Comparison of ENCODE assay signal across 1 cellular context in the genomic region with DNA sequence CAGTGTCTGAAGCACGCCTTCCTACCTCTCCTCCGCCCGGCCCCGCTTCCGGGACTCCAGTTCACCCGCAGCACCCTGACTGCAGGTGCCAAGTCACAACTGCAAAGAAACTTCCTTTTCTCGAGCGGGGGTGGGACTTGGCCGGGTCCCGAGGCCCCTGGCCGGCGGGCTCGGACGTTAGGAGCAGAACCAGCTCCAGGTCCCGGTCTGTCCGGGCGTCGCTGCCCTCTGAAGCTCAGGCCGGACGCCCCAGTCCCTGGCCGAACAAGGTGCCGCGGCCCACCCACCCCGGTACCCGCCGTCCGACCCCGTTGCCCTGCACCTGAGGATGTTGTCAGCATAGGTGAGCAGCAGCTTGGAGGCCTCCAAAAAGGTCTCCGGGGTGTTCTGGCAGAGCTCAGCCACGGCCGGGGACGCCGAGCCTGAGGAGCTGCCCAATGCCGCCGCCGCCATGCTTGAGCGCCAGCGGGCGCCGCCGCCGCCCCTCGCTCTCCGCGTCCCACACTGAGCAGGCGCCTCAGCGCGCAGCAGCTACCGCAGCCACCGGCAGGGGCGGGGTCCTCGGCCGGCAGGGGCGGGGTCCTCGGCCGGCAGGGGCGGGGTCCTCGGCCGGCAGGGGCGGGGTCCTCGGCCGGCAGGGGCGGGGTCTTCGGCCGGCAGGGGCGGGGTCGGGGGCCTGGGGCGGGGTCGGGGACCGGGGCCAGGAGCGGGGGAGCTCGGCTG.
TF ChIP-seq lines count a peak whose summit lies in the region.

A gene with protein sequence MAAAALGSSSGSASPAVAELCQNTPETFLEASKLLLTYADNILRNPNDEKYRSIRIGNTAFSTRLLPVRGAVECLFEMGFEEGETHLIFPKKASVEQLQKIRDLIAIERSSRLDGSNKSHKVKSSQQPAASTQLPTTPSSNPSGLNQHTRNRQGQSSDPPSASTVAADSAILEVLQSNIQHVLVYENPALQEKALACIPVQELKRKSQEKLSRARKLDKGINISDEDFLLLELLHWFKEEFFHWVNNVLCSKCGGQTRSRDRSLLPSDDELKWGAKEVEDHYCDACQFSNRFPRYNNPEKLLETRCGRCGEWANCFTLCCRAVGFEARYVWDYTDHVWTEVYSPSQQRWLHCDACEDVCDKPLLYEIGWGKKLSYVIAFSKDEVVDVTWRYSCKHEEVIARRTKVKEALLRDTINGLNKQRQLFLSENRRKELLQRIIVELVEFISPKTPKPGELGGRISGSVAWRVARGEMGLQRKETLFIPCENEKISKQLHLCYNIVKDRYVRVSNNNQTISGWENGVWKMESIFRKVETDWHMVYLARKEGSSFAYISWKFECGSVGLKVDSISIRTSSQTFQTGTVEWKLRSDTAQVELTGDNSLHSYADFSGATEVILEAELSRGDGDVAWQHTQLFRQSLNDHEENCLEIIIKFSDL (minus strand): TSS at position 506 of the 723 bp plus-strand sequence. CDS start 53 bp downstream, at position 453.

TF ChIP-seq in K562, 482 proteins besides CTCF, POLR2A, EP300 and RAD21 (continued from another document and continues in another):
- TF ChIP-seq ZNF197 (CRISPR knock-in tag; IDR thresholded peaks at IDR 0.05; ENCODE audit: low read depth) (no peak), ZNF324 (CRISPR knock-in tag; IDR thresholded peaks at IDR 0.05) (no peak), TCFL5 (CRISPR knock-in tag; conservative IDR thresholded peaks at IDR 0.05) (no peak), ZNF24 (IDR thresholded peaks at IDR 0.05) (no peak), CHCHD3 (CRISPR knock-in tag; IDR thresholded peaks at IDR 0.05) (no peak), ZNF347 (CRISPR knock-in tag; IDR thresholded peaks at IDR 0.05; ENCODE audit: low read depth) (no peak), ZNF263 (CRISPR knock-in tag; IDR thresholded peaks at IDR 0.05; ENCODE audit: borderline replicate concordance) (no peak), PTTG1 (tag; IDR thresholded peaks at IDR 0.05; ENCODE audit: low read depth) (no peak), ELF1 (tag; IDR thresholded peaks at IDR 0.05) (peak; percentile 87), ZNF165 (CRISPR knock-in tag; IDR thresholded peaks at IDR 0.05; ENCODE audit: borderline replicate concordance) (no peak), MIER1 (IDR thresholded peaks at IDR 0.05; ENCODE audit: low read depth) (no peak), ZZZ3 (IDR thresholded peaks at IDR 0.05) (no peak), YY1 (IDR thresholded peaks at IDR 0.05; ENCODE audit: borderline replicate concordance in 1 of 3, control insufficient read depth in 1 of 3, extremely low read depth in 1 of 3, insufficient read depth in 3 of 3, insufficient read length in 1 of 3, insufficient replicate concordance in 2 of 3, low read depth in 1 of 3, low read length in 2 of 3) (peak; percentile 72 to 93 (median 90)), ZNF589 (CRISPR knock-in tag; IDR thresholded peaks at IDR 0.05; ENCODE audit: low read depth) (no peak), TARDBP (IDR thresholded peaks at IDR 0.05) (0 out of 2 replicates have a peak, but pooled peaks have one; percentile 43), KHSRP (IDR thresholded peaks at IDR 0.05) (no peak), ZNF717 (CRISPR knock-in tag; IDR thresholded peaks at IDR 0.05) (no peak), ZSCAN32 (CRISPR knock-in tag; IDR thresholded peaks at IDR 0.05) (no peak), PHTF2 (CRISPR knock-in tag; IDR thresholded peaks at IDR 0.05) (0 out of 2 replicates have a peak, but pooled peaks have one; percentile 16), ZFP36 (IDR thresholded peaks at IDR 0.05; ENCODE audit: low read depth, low read length, partially characterized antibody) (no peak), MAFK (IDR thresholded peaks at IDR 0.05; ENCODE audit: low read length) (no peak), SMARCE1 (IDR thresholded peaks at IDR 0.05) (no peak), YBX1 (IDR thresholded peaks at IDR 0.05) (no peak), POLR2B (IDR thresholded peaks at IDR 0.05; ENCODE audit: low read depth, partially characterized antibody) (peak; percentile 78), RBM25 (IDR thresholded peaks at IDR 0.05; ENCODE audit: low read depth, low read length, severe bottlenecking) (no peak), MTA1 (IDR thresholded peaks at IDR 0.05; ENCODE audit: borderline replicate concordance) (no peak), NELFE (IDR thresholded peaks at IDR 0.05; ENCODE audit: insufficient read depth, insufficient read length) (peak; percentile 31), MCM5 (IDR thresholded peaks at IDR 0.05; ENCODE audit: low read depth) (no peak)
- TF ChIP-seq, protein P1, sequence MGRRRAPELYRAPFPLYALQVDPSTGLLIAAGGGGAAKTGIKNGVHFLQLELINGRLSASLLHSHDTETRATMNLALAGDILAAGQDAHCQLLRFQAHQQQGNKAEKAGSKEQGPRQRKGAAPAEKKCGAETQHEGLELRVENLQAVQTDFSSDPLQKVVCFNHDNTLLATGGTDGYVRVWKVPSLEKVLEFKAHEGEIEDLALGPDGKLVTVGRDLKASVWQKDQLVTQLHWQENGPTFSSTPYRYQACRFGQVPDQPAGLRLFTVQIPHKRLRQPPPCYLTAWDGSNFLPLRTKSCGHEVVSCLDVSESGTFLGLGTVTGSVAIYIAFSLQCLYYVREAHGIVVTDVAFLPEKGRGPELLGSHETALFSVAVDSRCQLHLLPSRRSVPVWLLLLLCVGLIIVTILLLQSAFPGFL (CRISPR knock-in tag; IDR thresholded peaks at IDR 0.05): peak; percentile 93; the same call in 1 of the 2 replicates
- TF ChIP-seq, protein P2, sequence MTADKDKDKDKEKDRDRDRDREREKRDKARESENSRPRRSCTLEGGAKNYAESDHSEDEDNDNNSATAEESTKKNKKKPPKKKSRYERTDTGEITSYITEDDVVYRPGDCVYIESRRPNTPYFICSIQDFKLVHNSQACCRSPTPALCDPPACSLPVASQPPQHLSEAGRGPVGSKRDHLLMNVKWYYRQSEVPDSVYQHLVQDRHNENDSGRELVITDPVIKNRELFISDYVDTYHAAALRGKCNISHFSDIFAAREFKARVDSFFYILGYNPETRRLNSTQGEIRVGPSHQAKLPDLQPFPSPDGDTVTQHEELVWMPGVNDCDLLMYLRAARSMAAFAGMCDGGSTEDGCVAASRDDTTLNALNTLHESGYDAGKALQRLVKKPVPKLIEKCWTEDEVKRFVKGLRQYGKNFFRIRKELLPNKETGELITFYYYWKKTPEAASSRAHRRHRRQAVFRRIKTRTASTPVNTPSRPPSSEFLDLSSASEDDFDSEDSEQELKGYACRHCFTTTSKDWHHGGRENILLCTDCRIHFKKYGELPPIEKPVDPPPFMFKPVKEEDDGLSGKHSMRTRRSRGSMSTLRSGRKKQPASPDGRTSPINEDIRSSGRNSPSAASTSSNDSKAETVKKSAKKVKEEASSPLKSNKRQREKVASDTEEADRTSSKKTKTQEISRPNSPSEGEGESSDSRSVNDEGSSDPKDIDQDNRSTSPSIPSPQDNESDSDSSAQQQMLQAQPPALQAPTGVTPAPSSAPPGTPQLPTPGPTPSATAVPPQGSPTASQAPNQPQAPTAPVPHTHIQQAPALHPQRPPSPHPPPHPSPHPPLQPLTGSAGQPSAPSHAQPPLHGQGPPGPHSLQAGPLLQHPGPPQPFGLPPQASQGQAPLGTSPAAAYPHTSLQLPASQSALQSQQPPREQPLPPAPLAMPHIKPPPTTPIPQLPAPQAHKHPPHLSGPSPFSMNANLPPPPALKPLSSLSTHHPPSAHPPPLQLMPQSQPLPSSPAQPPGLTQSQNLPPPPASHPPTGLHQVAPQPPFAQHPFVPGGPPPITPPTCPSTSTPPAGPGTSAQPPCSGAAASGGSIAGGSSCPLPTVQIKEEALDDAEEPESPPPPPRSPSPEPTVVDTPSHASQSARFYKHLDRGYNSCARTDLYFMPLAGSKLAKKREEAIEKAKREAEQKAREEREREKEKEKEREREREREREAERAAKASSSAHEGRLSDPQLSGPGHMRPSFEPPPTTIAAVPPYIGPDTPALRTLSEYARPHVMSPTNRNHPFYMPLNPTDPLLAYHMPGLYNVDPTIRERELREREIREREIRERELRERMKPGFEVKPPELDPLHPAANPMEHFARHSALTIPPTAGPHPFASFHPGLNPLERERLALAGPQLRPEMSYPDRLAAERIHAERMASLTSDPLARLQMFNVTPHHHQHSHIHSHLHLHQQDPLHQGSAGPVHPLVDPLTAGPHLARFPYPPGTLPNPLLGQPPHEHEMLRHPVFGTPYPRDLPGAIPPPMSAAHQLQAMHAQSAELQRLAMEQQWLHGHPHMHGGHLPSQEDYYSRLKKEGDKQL (CRISPR knock-in tag; IDR thresholded peaks at IDR 0.05; ENCODE audit: borderline replicate concordance): no peak
- TF ChIP-seq, protein P3, sequence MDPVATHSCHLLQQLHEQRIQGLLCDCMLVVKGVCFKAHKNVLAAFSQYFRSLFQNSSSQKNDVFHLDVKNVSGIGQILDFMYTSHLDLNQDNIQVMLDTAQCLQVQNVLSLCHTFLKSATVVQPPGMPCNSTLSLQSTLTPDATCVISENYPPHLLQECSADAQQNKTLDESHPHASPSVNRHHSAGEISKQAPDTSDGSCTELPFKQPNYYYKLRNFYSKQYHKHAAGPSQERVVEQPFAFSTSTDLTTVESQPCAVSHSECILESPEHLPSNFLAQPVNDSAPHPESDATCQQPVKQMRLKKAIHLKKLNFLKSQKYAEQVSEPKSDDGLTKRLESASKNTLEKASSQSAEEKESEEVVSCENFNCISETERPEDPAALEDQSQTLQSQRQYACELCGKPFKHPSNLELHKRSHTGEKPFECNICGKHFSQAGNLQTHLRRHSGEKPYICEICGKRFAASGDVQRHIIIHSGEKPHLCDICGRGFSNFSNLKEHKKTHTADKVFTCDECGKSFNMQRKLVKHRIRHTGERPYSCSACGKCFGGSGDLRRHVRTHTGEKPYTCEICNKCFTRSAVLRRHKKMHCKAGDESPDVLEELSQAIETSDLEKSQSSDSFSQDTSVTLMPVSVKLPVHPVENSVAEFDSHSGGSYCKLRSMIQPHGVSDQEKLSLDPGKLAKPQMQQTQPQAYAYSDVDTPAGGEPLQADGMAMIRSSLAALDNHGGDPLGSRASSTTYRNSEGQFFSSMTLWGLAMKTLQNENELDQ (CRISPR knock-in tag; IDR thresholded peaks at IDR 0.05; ENCODE audit: borderline replicate concordance): no peak
- TF ChIP-seq, protein P4, sequence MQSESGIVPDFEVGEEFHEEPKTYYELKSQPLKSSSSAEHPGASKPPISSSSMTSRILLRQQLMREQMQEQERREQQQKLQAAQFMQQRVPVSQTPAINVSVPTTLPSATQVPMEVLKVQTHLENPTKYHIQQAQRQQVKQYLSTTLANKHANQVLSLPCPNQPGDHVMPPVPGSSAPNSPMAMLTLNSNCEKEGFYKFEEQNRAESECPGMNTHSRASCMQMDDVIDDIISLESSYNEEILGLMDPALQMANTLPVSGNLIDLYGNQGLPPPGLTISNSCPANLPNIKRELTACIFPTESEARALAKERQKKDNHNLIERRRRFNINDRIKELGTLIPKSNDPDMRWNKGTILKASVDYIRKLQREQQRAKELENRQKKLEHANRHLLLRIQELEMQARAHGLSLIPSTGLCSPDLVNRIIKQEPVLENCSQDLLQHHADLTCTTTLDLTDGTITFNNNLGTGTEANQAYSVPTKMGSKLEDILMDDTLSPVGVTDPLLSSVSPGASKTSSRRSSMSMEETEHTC (IDR thresholded peaks at IDR 0.05): no peak
- TF ChIP-seq, protein P5, sequence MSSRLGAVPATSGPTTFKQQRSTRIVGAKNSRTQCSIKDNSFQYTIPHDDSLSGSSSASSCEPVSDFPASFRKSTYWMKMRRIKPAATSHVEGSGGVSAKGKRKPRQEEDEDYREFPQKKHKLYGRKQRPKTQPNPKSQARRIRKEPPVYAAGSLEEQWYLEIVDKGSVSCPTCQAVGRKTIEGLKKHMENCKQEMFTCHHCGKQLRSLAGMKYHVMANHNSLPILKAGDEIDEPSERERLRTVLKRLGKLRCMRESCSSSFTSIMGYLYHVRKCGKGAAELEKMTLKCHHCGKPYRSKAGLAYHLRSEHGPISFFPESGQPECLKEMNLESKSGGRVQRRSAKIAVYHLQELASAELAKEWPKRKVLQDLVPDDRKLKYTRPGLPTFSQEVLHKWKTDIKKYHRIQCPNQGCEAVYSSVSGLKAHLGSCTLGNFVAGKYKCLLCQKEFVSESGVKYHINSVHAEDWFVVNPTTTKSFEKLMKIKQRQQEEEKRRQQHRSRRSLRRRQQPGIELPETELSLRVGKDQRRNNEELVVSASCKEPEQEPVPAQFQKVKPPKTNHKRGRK (tag; IDR thresholded peaks at IDR 0.05): no peak
- TF ChIP-seq, protein P6, sequence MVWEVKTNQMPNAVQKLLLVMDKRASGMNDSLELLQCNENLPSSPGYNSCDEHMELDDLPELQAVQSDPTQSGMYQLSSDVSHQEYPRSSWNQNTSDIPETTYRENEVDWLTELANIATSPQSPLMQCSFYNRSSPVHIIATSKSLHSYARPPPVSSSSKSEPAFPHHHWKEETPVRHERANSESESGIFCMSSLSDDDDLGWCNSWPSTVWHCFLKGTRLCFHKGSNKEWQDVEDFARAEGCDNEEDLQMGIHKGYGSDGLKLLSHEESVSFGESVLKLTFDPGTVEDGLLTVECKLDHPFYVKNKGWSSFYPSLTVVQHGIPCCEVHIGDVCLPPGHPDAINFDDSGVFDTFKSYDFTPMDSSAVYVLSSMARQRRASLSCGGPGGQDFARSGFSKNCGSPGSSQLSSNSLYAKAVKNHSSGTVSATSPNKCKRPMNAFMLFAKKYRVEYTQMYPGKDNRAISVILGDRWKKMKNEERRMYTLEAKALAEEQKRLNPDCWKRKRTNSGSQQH (CRISPR knock-in tag; IDR thresholded peaks at IDR 0.05): no peak
- TF ChIP-seq, protein P7, sequence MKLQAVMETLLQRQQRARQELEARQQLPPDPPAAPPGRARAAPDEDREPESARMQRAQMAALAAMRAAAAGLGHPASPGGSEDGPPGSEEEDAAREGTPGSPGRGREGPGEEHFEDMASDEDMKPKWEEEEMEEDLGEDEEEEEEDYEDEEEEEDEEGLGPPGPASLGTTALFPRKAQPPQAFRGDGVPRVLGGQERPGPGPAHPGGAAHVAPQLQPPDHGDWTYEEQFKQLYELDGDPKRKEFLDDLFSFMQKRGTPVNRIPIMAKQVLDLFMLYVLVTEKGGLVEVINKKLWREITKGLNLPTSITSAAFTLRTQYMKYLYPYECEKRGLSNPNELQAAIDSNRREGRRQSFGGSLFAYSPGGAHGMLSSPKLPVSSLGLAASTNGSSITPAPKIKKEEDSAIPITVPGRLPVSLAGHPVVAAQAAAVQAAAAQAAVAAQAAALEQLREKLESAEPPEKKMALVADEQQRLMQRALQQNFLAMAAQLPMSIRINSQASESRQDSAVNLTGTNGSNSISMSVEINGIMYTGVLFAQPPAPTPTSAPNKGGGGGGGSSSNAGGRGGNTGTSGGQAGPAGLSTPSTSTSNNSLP (IDR thresholded peaks at IDR 0.05; ENCODE audit: borderline replicate concordance, low read depth, low read length): no peak
